Comparison of ENCODE assay signal across 15 cellular contexts in the genomic region with DNA sequence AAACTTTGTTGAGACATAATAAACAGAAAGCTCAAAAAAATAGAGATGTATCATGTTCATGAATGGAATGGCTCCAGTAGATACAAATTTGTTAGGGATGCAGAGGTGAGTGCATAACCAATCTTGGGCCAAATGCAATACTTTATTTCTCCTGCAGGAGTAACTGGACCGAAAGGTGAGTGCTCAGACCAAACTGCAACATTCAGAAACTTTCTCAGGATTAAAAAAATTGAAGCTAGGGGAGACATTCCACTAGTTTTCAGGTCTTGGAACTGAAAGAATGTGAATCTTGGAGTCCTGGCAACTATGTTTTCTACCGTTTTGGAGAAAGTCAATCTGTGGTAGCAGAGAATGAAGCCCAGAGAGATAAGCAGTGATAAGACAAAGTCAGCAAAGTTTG. TPM values are rescaled to one million over a fixed set of nuclear protein-coding genes. Genes with fewer than 3 reads are reported as not detected.
DNase-seq lines count a peak whose midpoint lies in the region; ATAC-seq, FAIRE-seq and TF ChIP-seq lines count a peak whose summit lies in the region.
"Had no signal": no experiment of that assay in that cellular context is flagged by ENCODE, and none has a peak within 500 bp of the region (broad histone marks: within the 10 kb centered on the region; RNA-seq: fewer than 3 reads in every experiment).

No MANE protein-coding gene starts in this region.

- no peak overlapping the region for H3K4me3 ChIP-seq in cardiac fibroblast (replicated peaks in 1 of 2; ENCODE audit: low read depth in 2 of 2, low read length in 2 of 2)
- H3K4me3 ChIP-seq: SJSA1, skin epidermis, thyroid gland had no signal

- H3K27ac Mint-ChIP-seq in nephron progenitor cell: no peak overlapping the region
- H3K27ac Mint-ChIP-seq: nephron had no signal

- H3K4me3 Mint-ChIP-seq in nephron progenitor cell: no peak overlapping the region
- H3K4me3 Mint-ChIP-seq: nephron had no signal

- no peaks in the 10 kb centered on the region for H3K36me3 Mint-ChIP-seq in nephron progenitor cell (ENCODE audit: low read depth)

- H3K4me1 Mint-ChIP-seq in nephron progenitor cell: no peaks in the 10 kb centered on the region
- H3K4me1 Mint-ChIP-seq: nephron had no signal

- ATAC-seq in GM21723 (IDR thresholded peaks at IDR 0.05; ENCODE audit: unreplicated experiment) (no peak), HG03469 (IDR thresholded peaks at IDR 0.05; ENCODE audit: unreplicated experiment) (no peak), GM18858 (IDR thresholded peaks at IDR 0.05; ENCODE audit: unreplicated experiment) (no peak)

- peak; percentile 53 for DNase-seq in HT-29 (ENCODE audit: low spot score)
- no peak for DNase-seq in cardiac fibroblast (ENCODE audit: low read depth in 2 of 2)
- DNase-seq in nephron progenitor cell: no peak
- no peak for DNase-seq in GM19239 (ENCODE audit: insufficient read length, low spot score)
- DNase-seq: NCI-H1092, NCI-H510A treated with DMSO at 0.1 percent for 48 hours, thyroid gland, WERI-Rb-1 had no signal

- peaks cover 3% of the 10 kb centered on the region for H3K27me3 Mint-ChIP-seq in nephron progenitor cell (ENCODE audit: low read depth, poor library complexity)

- no peak for FAIRE-seq in GM19239 (lab: Jason Lieb, UNC)

- TF ChIP-seq CTCF in GM12873 (IDR thresholded peaks at IDR 0.05; ENCODE audit: insufficient read depth, low read depth, low read length, missing control alignments) (peak; percentile 43), cardiac fibroblast (IDR thresholded peaks at IDR 0.05; ENCODE audit: low read depth, low read length) (peak; percentile 33), nephron progenitor cell (IDR thresholded peaks at IDR 0.05) (peak; percentile 38)

- no peaks in the 10 kb centered on the region for H3K9me3 Mint-ChIP-seq in nephron progenitor cell
- H3K9me3 Mint-ChIP-seq: nephron had no signal

RNA-seq across cellular contexts. Expression of a gene that starts 21.2 kb away (rescaled TPM):
- total RNA-seq in HT-29 (2014; rRNA removed; shearing (Covaris generic)): 7.4 and 7.5 TPM in 2 replicates
